ENCODE assay signal across 17 cellular contexts in the genomic region with DNA sequence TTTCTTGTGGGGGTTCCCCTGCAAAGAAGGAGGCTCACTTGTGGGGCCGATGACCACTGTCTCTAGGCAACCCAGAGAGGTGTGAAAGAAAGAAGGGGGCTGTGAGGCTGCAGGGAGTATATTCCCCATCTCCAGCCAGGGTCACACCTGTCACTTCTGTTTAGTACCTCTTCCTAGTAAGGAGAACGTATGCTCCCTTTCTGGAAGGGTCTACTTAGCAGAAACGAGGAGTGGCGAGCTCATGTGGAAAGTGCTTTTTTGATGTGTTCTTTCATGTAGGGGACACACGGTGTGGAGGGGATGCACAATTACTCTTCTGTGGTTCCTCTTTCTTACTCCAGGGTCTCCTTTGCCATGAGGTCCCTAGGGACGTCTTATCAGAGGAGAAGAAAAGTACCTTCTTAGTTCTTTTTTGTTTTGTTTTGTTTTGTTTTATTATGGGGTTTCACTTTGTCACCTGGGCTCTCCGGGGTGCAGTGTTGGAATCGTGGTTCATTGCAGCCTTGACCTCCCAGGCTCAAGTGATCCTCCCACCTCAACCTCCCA. TPM values are rescaled to one million over a fixed set of nuclear protein-coding genes. Genes with fewer than 3 reads are reported as not detected.
DNase-seq lines count a peak whose midpoint lies in the region; ATAC-seq, FAIRE-seq and TF ChIP-seq lines count a peak whose summit lies in the region.
"Had no signal": no experiment of that assay in that cellular context is flagged by ENCODE, and none has a peak within 500 bp of the region (broad histone marks: within the 10 kb centered on the region; RNA-seq: fewer than 3 reads in every experiment).

No MANE protein-coding gene starts in this region.

- peak overlapping the region in 6 of 7 donors; percentile 87 to 93 (median 88) for H3K27ac Mint-ChIP-seq in CD4-positive, alpha-beta memory T cell
- peak overlapping the region in 1 of 6 donors; percentile 93 for H3K27ac Mint-ChIP-seq in immature natural killer cell
- H3K27ac Mint-ChIP-seq: stimulated activated memory B cell treated with anti-CD40 and anti-IgM and Interleukin-4, amounts not matched to agents 10 μg/mL and 1 μg/mL and 100 μg/mL, for 72 hours; WTC11 had no signal

- peaks cover 100% of the 10 kb centered on the region for H3K4me1 ChIP-seq in CD4-positive, alpha-beta memory T cell (ENCODE audit: insufficient read depth, low read length)
- peaks cover 15% of the 10 kb centered on the region for H3K4me1 ChIP-seq in psoas muscle
- H3K4me1 ChIP-seq: body of pancreas, pancreas had no signal

- peaks cover 39 to 51% of the 10 kb centered on the region in 2 donors for H3K36me3 Mint-ChIP-seq in CD4-positive, alpha-beta memory T cell
- peaks cover 20 to 30% (median 28%) of the 10 kb centered on the region in 3 donors for H3K36me3 Mint-ChIP-seq in immature natural killer cell
- H3K36me3 Mint-ChIP-seq: stimulated activated memory B cell treated with anti-CD40 and anti-IgM and Interleukin-4, amounts not matched to agents 10 μg/mL and 1 μg/mL and 100 μg/mL, for 72 hours had no signal

- H3K27me3 Mint-ChIP-seq in CD4-positive, alpha-beta memory T cell: no peaks in the 10 kb centered on the region
- H3K27me3 Mint-ChIP-seq in immature natural killer cell (ENCODE audit: low read depth in 3 of 3): peaks cover 4 to 49% (median 32%) of the 10 kb centered on the region in 3 donors

- FAIRE-seq in HTR-8/SVneo (lab: Jason Lieb, UNC): peak; percentile 94
- FAIRE-seq: GM12892, pancreas had no signal

- DNase-seq in CD4-positive, alpha-beta memory T cell: peak in 1 of 5 donors; percentile 47
- DNase-seq in GM12865 (ENCODE audit: low read depth) (peak; percentile 48), HTR-8/SVneo (ENCODE audit: insufficient read length, low spot score) (no peak), immature natural killer cell (peak; percentile 63 to 65 (median 63)), GOT3 (lab: John Stamatoyannopoulos, UW) (no peak), psoas muscle (no peak)
- DNase-seq: body of pancreas, C1 segment of cervical spinal cord, NCI-H2081, NCI-H69, pancreas, T-helper 1 cell had no signal

- POLR2A ChIA-PET in CD4-positive, alpha-beta memory T cell (lab: Charles Lee; ENCODE audit: partially characterized antibody): interaction anchor here (0.6 to 4.3 kb wide), 7 partner anchors 9 to 48 kb away, joined by 3 to 19 read pairs (median 4); no protein-coding TSS in a partner anchor

- H3K4me3 ChIP-seq in CD4-positive, alpha-beta memory T cell (ENCODE audit: low read length in 2 of 2): no peak overlapping the region
- H3K4me3 ChIP-seq in GM12865 (ENCODE audit: low read depth, low read length) (no peak overlapping the region), psoas muscle (no peak overlapping the region)
- H3K4me3 ChIP-seq: body of pancreas, pancreas had no signal

- peaks cover 2 to 18% (median 14%) of the 10 kb centered on the region in 8 donors for H3K9me3 Mint-ChIP-seq in CD4-positive, alpha-beta memory T cell
- peaks cover 0 to 13% (median 4%) of the 10 kb centered on the region in 6 donors for H3K9me3 Mint-ChIP-seq in immature natural killer cell

- H3K4me1 Mint-ChIP-seq in CD4-positive, alpha-beta memory T cell: peaks cover 0 to 81% (median 42%) of the 10 kb centered on the region in 4 donors
- peaks cover 0 to 9% of the 10 kb centered on the region in 2 donors for H3K4me1 Mint-ChIP-seq in immature natural killer cell

- CTCF ChIA-PET in CD4-positive, alpha-beta memory T cell (lab: Charles Lee; ENCODE audit: partially characterized antibody): interaction anchor here (1.9 kb wide), 1 partner anchor 16 kb away, joined by 6 read pairs; no protein-coding TSS in a partner anchor

- TF ChIP-seq CTCF in GM12865 (IDR thresholded peaks at IDR 0.05; ENCODE audit: insufficient read depth, low read depth, low read length, missing control alignments): no peak
- no peak for TF ChIP-seq CTCF in psoas muscle (IDR thresholded peaks at IDR 0.05)

- H3K36me3 ChIP-seq in CD4-positive, alpha-beta memory T cell (ENCODE audit: insufficient read depth, low read length): peaks cover 2% of the 10 kb centered on the region
- H3K36me3 ChIP-seq in psoas muscle (ENCODE audit: insufficient read depth in 1 of 2, low read depth in 1 of 2): no peaks in the 10 kb centered on the region
- H3K36me3 ChIP-seq: pancreas had no signal

- peak overlapping the region; percentile 38 to 87 (median 68) for H3K4me3 Mint-ChIP-seq in CD4-positive, alpha-beta memory T cell
- peak overlapping the region in 1 of 5 donors; percentile 82 for H3K4me3 Mint-ChIP-seq in immature natural killer cell
- H3K4me3 Mint-ChIP-seq: stimulated activated memory B cell treated with anti-CD40 and anti-IgM and Interleukin-4, amounts not matched to agents 10 μg/mL and 1 μg/mL and 100 μg/mL, for 72 hours; WTC11 had no signal

- peak overlapping the region; percentile 27 for H3K27ac ChIP-seq in CD4-positive, alpha-beta memory T cell (ENCODE audit: low read depth, low read length)
- H3K27ac ChIP-seq in psoas muscle: no peak overlapping the region
- H3K27ac ChIP-seq: body of pancreas, pancreas had no signal

- peaks cover 0 to 7% of the 10 kb centered on the region in 2 donors for H3K9me3 ChIP-seq in CD4-positive, alpha-beta memory T cell (ENCODE audit: control insufficient read depth in 1 of 2, low read length in 2 of 2)
- H3K9me3 ChIP-seq in psoas muscle: no peaks in the 10 kb centered on the region
- H3K9me3 ChIP-seq: pancreas had no signal

- 85 to 88% (median 86%) methylated on average over 8 of the region's 8 CpGs for WGBS in psoas muscle, 3 donors

- ATAC-seq in HG02840 (IDR thresholded peaks at IDR 0.05; ENCODE audit: low FRiP score, unreplicated experiment) (no peak), psoas muscle (no peak)
- ATAC-seq: body of pancreas; left lobe of liver; pancreas; stimulated activated memory B cell treated with anti-CD40 and anti-IgM and Interleukin-4, amounts not matched to agents 10 μg/mL and 1 μg/mL and 100 μg/mL, for 72 hours; WTC11 had no signal

- intact Hi-C loops in CD4-positive, alpha-beta memory T cell (cut with micrococcal nuclease): loop anchor here (1.0 kb wide), 1 partner anchor 9 kb away; no protein-coding TSS in a partner anchor
- intact Hi-C loops in psoas muscle (cut with DNase I): no loop called here

- no peaks in the 10 kb centered on the region for H3K27me3 ChIP-seq in CD4-positive, alpha-beta memory T cell (ENCODE audit: insufficient read depth, low read length)
- H3K27me3 ChIP-seq in psoas muscle (ENCODE audit: insufficient read depth in 3 of 3, low read length in 2 of 3): no peaks in the 10 kb centered on the region
- H3K27me3 ChIP-seq: body of pancreas, pancreas had no signal

RNA-seq across cellular contexts. Expression of a gene that starts 58.3 kb away (rescaled TPM):
- 100 to 1,000 TPM; 247 to 284 TPM for total RNA-seq in CD4-positive, alpha-beta memory T cell
- polyA plus RNA-seq in CD4-positive, alpha-beta memory T cell: 100 to 1,000 TPM; 246 to 251 TPM
- 100 to 1,000 TPM; 231 to 451 (median 335) TPM for polyA plus RNA-seq in immature natural killer cell
- 10 to 100 TPM; 11.1 to 17.9 (median 15.4) TPM for total RNA-seq in psoas muscle
- polyA plus RNA-seq in psoas muscle: 1 to 10 TPM; 5.9 to 6.9 (median 6.2) TPM

Comparison
In these comparisons a context has a peak if more than half of its experiments do, and no peak if none do; other contexts are left out.
1. DNase-seq: peak in GM12865 (single experiment) and immature natural killer cell (3 of 3); none in HTR-8/SVneo (single experiment), GOT3 (single experiment) and psoas muscle (0 of 2).
2. RNA of a gene that starts 58.3 kb away (polyA plus RNA-seq): 231 to 451 TPM in immature natural killer cell and 246 to 251 TPM in CD4-positive, alpha-beta memory T cell; 5.9 to 6.9 TPM in psoas muscle; every median in the first group is over 10 times any median in the second.